1 cellular context compared by ENCODE assay signal in the genomic region with DNA sequence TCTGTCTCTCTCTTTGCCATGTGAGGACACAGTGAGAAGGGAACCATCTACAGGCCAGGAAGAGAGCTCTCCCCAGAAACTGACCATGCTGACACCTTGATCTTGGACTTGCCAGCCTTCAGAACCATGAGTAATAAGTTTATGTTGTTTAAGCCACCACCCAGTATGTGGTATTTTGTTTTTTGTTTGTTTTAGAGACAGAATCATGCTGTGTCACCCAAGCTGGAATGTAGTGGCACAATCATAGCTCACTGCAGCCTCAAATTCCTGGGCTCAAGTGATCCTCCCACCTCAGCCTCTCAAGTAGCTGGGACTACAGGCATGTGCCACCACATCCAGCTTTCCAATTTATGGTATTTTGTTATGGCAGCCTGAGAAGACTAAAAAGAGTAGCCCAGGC.
TF ChIP-seq lines count a peak whose summit lies in the region.

No MANE protein-coding gene starts in this region.

TF ChIP-seq in HepG2, 621 proteins besides CTCF, POLR2A, EP300 and RAD21:
- TF ChIP-seq, protein P1, sequence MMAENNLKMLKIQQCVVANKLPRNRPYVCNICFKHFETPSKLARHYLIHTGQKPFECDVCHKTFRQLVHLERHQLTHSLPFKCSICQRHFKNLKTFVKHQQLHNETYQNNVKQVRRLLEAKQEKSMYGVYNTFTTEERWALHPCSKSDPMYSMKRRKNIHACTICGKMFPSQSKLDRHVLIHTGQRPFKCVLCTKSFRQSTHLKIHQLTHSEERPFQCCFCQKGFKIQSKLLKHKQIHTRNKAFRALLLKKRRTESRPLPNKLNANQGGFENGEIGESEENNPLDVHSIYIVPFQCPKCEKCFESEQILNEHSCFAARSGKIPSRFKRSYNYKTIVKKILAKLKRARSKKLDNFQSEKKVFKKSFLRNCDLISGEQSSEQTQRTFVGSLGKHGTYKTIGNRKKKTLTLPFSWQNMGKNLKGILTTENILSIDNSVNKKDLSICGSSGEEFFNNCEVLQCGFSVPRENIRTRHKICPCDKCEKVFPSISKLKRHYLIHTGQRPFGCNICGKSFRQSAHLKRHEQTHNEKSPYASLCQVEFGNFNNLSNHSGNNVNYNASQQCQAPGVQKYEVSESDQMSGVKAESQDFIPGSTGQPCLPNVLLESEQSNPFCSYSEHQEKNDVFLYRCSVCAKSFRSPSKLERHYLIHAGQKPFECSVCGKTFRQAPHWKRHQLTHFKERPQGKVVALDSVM (CRISPR knock-in tag; IDR thresholded peaks at IDR 0.05): peak; percentile 72
- TF ChIP-seq ZFP90 (CRISPR knock-in tag; IDR thresholded peaks at IDR 0.05; ENCODE audit: borderline replicate concordance) (0 out of 2 replicates have a peak, but pooled peaks have one; percentile 60), FOSL2 (CRISPR knock-in tag; IDR thresholded peaks at IDR 0.05) (0 out of 2 replicates have a peak, but pooled peaks have one; percentile 13)
